ENCODE assay signal across 7 cellular contexts in the genomic region with DNA sequence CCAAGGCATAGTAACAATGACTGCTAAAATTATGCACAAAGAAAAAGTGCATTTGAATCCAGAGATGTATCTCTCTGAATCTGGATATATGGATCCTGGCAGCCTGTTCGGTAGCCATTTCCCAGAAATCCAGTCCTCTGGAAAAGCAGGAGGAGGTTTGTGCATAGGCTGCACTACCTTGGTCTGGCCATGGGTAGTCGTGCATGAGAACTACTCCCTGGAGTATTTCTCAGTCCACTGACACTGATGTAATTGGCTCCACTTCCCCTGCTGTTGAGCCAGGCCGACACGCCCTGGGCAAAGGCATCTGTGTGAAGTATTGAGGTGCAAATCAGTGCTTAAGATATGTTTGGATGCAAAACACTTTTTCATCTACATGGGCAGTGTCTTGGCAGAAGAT.
DNase-seq lines count a peak whose midpoint lies in the region; FAIRE-seq and TF ChIP-seq lines count a peak whose summit lies in the region.
"Not testable (repeated sequence)": the region's sequence is repeated elsewhere in the genome, so short reads cannot be mapped to it uniquely, and the experiment has no call there.

No MANE protein-coding gene starts in this region.

- not testable (repeated sequence) for H3K4me3 Mint-ChIP-seq in HFFc6; MCF 10A (ENCODE audit: unreplicated experiment); osteocyte (ENCODE audit: unreplicated experiment)

- H3K4me3 ChIP-seq in WERI-Rb-1 (ENCODE audit: low read depth, low read length); epithelial cell of proximal tubule (ENCODE audit: low read depth, low read length); kidney (ENCODE audit: low read length in 2 of 2); sigmoid colon: not testable (repeated sequence)

- not testable (repeated sequence) for H3K4me1 ChIP-seq in kidney (ENCODE audit: control insufficient read depth in 1 of 2, insufficient read depth in 1 of 2, low read depth in 1 of 2, low read length in 2 of 2); sigmoid colon

- H3K27me3 Mint-ChIP-seq in HFFc6 (ENCODE audit: insufficient read depth); MCF 10A (ENCODE audit: insufficient read depth, unreplicated experiment); osteocyte (ENCODE audit: unreplicated experiment): not testable (repeated sequence)

- DNase-seq in HFFc6 (peak; percentile 49), WERI-Rb-1 (peak; percentile 30), kidney (peak; percentile 22), osteocyte (ENCODE audit: extremely low spot score, unreplicated experiment) (peak; percentile 49), sigmoid colon (peak; percentile 17)
- DNase-seq in MCF 10A (ENCODE audit: unreplicated experiment); epithelial cell of proximal tubule (ENCODE audit: low read depth): not testable (repeated sequence)

- TF ChIP-seq POLR2A in sigmoid colon (IDR thresholded peaks at IDR 0.05), result not testable (repeated sequence)

- not testable (repeated sequence) for H3K36me3 Mint-ChIP-seq in HFFc6 (ENCODE audit: low read depth); MCF 10A (ENCODE audit: insufficient read depth, unreplicated experiment); osteocyte (ENCODE audit: unreplicated experiment)

- not testable (repeated sequence) for H3K9me3 ChIP-seq in WERI-Rb-1 (ENCODE audit: severe bottlenecking); kidney (ENCODE audit: control insufficient read depth in 1 of 2, low read length in 2 of 2); sigmoid colon

- H3K9ac ChIP-seq in kidney (ENCODE audit: low read length in 2 of 2), result not testable (repeated sequence)

- intact Hi-C loops in MCF 10A (cut with micrococcal nuclease); kidney (cut with DNase I); sigmoid colon (cut with DNase I): not testable (repeated sequence)

- POLR2A ChIA-PET in MCF 10A (lab: Yijun Ruan, JAX), result not testable (repeated sequence)

- TF ChIP-seq EP300 in sigmoid colon (IDR thresholded peaks at IDR 0.05), result not testable (repeated sequence)

- TF ChIP-seq CTCF in HFFc6 (IDR thresholded peaks at IDR 0.05), result peak; percentile 40
- TF ChIP-seq CTCF in WERI-Rb-1 (IDR thresholded peaks at IDR 0.05; ENCODE audit: low read depth, low read length); kidney (IDR thresholded peaks at IDR 0.05; ENCODE audit: borderline replicate concordance, extremely low read depth, insufficient read depth); osteocyte (IDR thresholded peaks at IDR 0.05); sigmoid colon (IDR thresholded peaks at IDR 0.05): not testable (repeated sequence)
- TF ChIP-seq CTCF in MCF 10A (IDR thresholded peaks at IDR 0.05; ENCODE audit: unreplicated experiment), result peak; percentile 28
- peak; percentile 18 for TF ChIP-seq CTCF in epithelial cell of proximal tubule (conservative IDR thresholded peaks at IDR 0.05; ENCODE audit: low read depth, low read length)

- 12 to 16% methylated on average over 3 to 4 of the region's 4 CpGs for WGBS in sigmoid colon, 2 donors

- H3K4me1 Mint-ChIP-seq in HFFc6 (ENCODE audit: low read depth); MCF 10A (ENCODE audit: insufficient read depth, unreplicated experiment); osteocyte (ENCODE audit: unreplicated experiment): not testable (repeated sequence)

- not testable (repeated sequence) for H3K27ac ChIP-seq in WERI-Rb-1; kidney (ENCODE audit: low read depth in 2 of 2, low read length in 2 of 2); sigmoid colon

- BruUV-seq in MCF 10A (replicated peaks; lab: Mats Ljungman, UMichigan), result not testable (repeated sequence)

- CTCF ChIA-PET in MCF 10A (lab: Yijun Ruan, JAX), result not testable (repeated sequence)

- not testable (repeated sequence) for H3K36me3 ChIP-seq in WERI-Rb-1; kidney (ENCODE audit: control insufficient read depth in 1 of 2, insufficient read depth in 2 of 2, low read length in 2 of 2); sigmoid colon

- H3K27ac Mint-ChIP-seq in HFFc6; MCF 10A (ENCODE audit: low read depth, unreplicated experiment); osteocyte (ENCODE audit: unreplicated experiment): not testable (repeated sequence)

- FAIRE-seq in kidney (lab: Jason Lieb, UNC), result not testable (repeated sequence)

- H3K9me3 Mint-ChIP-seq in HFFc6; MCF 10A (ENCODE audit: unreplicated experiment); osteocyte (ENCODE audit: unreplicated experiment): not testable (repeated sequence)

- not testable (repeated sequence) for H3K27me3 ChIP-seq in WERI-Rb-1 (ENCODE audit: insufficient read depth, low read depth, severe bottlenecking)
- peaks cover 0 to 12% (median 3%) of the 10 kb centered on the region in 3 donors for H3K27me3 ChIP-seq in sigmoid colon
